ENCODE assay signal across 2 cellular contexts in genomic region chr2:15675456-15676195, GRCh38.
TF ChIP-seq lines count a peak whose summit lies in the region.

No MANE protein-coding gene starts in this region.

TF ChIP-seq in HepG2, 621 proteins besides CTCF, POLR2A, EP300 and RAD21 (continued from another document and continues in another):
- TF ChIP-seq ZBTB4 (CRISPR knock-in tag; IDR thresholded peaks at IDR 0.05; ENCODE audit: borderline replicate concordance) (no peak), DNMT3B (CRISPR knock-in tag; conservative IDR thresholded peaks at IDR 0.05) (no peak), ZNF598 (CRISPR knock-in tag; IDR thresholded peaks at IDR 0.05; ENCODE audit: borderline replicate concordance) (no peak), ZNF879 (CRISPR knock-in tag; IDR thresholded peaks at IDR 0.05) (no peak), ZNF441 (CRISPR knock-in tag; IDR thresholded peaks at IDR 0.05; ENCODE audit: borderline replicate concordance) (no peak), ATF5 (CRISPR knock-in tag; IDR thresholded peaks at IDR 0.05; ENCODE audit: low read depth) (no peak), BCLAF1 (IDR thresholded peaks at IDR 0.05) (no peak)

TF ChIP-seq in K562, 482 proteins besides CTCF, POLR2A, EP300 and RAD21 (continued from another document):
- TF ChIP-seq RREB1 (CRISPR knock-in tag; IDR thresholded peaks at IDR 0.05): no peak
- no peak for TF ChIP-seq DMBX1 (CRISPR knock-in tag; IDR thresholded peaks at IDR 0.05; ENCODE audit: borderline replicate concordance)
- TF ChIP-seq RBM34 (IDR thresholded peaks at IDR 0.05; ENCODE audit: borderline replicate concordance, insufficient read depth, low read length): no peak
- no peak for TF ChIP-seq ZNF780A (CRISPR knock-in tag; IDR thresholded peaks at IDR 0.05)
- TF ChIP-seq ZNF197 (CRISPR knock-in tag; IDR thresholded peaks at IDR 0.05; ENCODE audit: low read depth): no peak
